In genomic region chr1:154557939-154558609, GRCh38 we compare ENCODE assay signal across 8 cellular contexts. TPM values are rescaled to one million over a fixed set of nuclear protein-coding genes. Genes with fewer than 3 reads are reported as not detected.
A peak's percentile ranks its signal among the peaks of the same experiment; 100 is the strongest.
DNase-seq lines count a peak whose midpoint lies in the region; ATAC-seq lines count a peak whose summit lies in the region.

No MANE protein-coding gene starts in this region.

- ATAC-seq in GM21529 (IDR thresholded peaks at IDR 0.05; ENCODE audit: unreplicated experiment), result peak; percentile 5
- ATAC-seq in Right ventricle myocardium superior (ENCODE audit: poor library complexity), result no peak
- ATAC-seq in GM18870 (IDR thresholded peaks at IDR 0.05; ENCODE audit: unreplicated experiment), result no peak
- ATAC-seq in GM21367 (IDR thresholded peaks at IDR 0.05; ENCODE audit: unreplicated experiment), result no peak

- H3K36me3 ChIP-seq in BLaER1 treated with 17β-estradiol and CSF1 and Interleukin-3, amounts not matched to agents 10 nM and 100 nM, result peaks cover 28 to 38% (median 32%) of the 10 kb centered on the region in 11 experiments

- peak overlapping the region; percentile 90 to 94 (median 93) for H3K9ac ChIP-seq in BLaER1 treated with 17β-estradiol and CSF1 and Interleukin-3, amounts not matched to agents 10 nM and 100 nM

- H3K4me3 ChIP-seq in BLaER1 treated with 17β-estradiol and CSF1 and Interleukin-3, amounts not matched to agents 10 nM and 100 nM, result peak overlapping the region; percentile 80 to 99 (median 90)

- no peaks in the 10 kb centered on the region for H3K27me3 ChIP-seq in BLaER1 treated with 17β-estradiol and CSF1 and Interleukin-3, amounts not matched to agents 10 nM and 100 nM

- H3K9me3 ChIP-seq in BLaER1 treated with 17β-estradiol and CSF1 and Interleukin-3, amounts not matched to agents 10 nM and 100 nM (replicated peaks in 1 of 11), result no peaks in the 10 kb centered on the region

- intact Hi-C loops in Right ventricle myocardium superior (cut with DNase I), result no loop called here
- intact Hi-C loops in posterior vena cava (cut with DNase I), result loop anchor here in 1 of 2 donors (5.0 kb wide), 1 partner anchor 86 kb away; no protein-coding TSS in a partner anchor

- peaks cover 27 to 50% (median 45%) of the 10 kb centered on the region in 11 experiments; a peak in 21 of 22 replicates for H4K20me1 ChIP-seq in BLaER1 treated with 17β-estradiol and CSF1 and Interleukin-3, amounts not matched to agents 10 nM and 100 nM

- peak overlapping the region; percentile 90 to 99 (median 97) for H3K4me2 ChIP-seq in BLaER1 treated with 17β-estradiol and CSF1 and Interleukin-3, amounts not matched to agents 10 nM and 100 nM

- peak overlapping the region; percentile 72 to 92 (median 84) for H3K27ac ChIP-seq in BLaER1 treated with 17β-estradiol and CSF1 and Interleukin-3, amounts not matched to agents 10 nM and 100 nM

- peaks cover 27 to 44% (median 35%) of the 10 kb centered on the region in 10 experiments for H3K4me1 ChIP-seq in BLaER1 treated with 17β-estradiol and CSF1 and Interleukin-3, amounts not matched to agents 10 nM and 100 nM

- peak; percentile 58 for DNase-seq in NAMALWA (ENCODE audit: low spot score)
- peak in 3 of 4 experiments; percentile 29 to 43 (median 40) for DNase-seq in activated naive CD4-positive, alpha-beta T cell (lab: John Stamatoyannopoulos, UW)
- DNase-seq in Right ventricle myocardium superior, result peak; percentile 80
- DNase-seq in posterior vena cava (ENCODE audit: low spot score), result peak; percentile 90

RNA-seq across cellular contexts. Expression of gene UBE2Q1, which starts 0.4 kb away (rescaled TPM):
- total RNA-seq in Right ventricle myocardium superior, result 46.6 TPM
- 10 to 100 TPM; 44.8 to 45.4 TPM for total RNA-seq in posterior vena cava

RNA-seq across cellular contexts. Expression of gene CHRNB2, which starts 9.5 kb away (rescaled TPM):
- total RNA-seq in Right ventricle myocardium superior, result not detected
- not detected for total RNA-seq in posterior vena cava

RNA-seq across cellular contexts. Expression of gene ADAR, which starts 49.9 kb away (rescaled TPM):
- total RNA-seq in Right ventricle myocardium superior (48.1 TPM), posterior vena cava (100 to 1,000 TPM; 104 to 106 TPM)

RNA-seq across cellular contexts. Expression of gene SHE, which starts 55.9 kb away (rescaled TPM):
- 11.0 TPM for total RNA-seq in Right ventricle myocardium superior
- total RNA-seq in posterior vena cava, result 10 to 100 TPM; 17.9 to 22.9 TPM

RNA-seq across cellular contexts. Expression of gene TDRD10, which starts 56.1 kb away (rescaled TPM):
- total RNA-seq in Right ventricle myocardium superior (2.5 TPM), posterior vena cava (1 to 10 TPM; 3.4 to 5.8 TPM)

Comparison
In these comparisons a context has a peak if more than half of its experiments do, and no peak if none do; other contexts are left out.
1. DNase-seq: peak in every context shown above with its lines; median percentile 90 in posterior vena cava; 80 in Right ventricle myocardium superior; 58 in NAMALWA; 40 in activated naive CD4-positive, alpha-beta T cell.